In the genomic region with DNA sequence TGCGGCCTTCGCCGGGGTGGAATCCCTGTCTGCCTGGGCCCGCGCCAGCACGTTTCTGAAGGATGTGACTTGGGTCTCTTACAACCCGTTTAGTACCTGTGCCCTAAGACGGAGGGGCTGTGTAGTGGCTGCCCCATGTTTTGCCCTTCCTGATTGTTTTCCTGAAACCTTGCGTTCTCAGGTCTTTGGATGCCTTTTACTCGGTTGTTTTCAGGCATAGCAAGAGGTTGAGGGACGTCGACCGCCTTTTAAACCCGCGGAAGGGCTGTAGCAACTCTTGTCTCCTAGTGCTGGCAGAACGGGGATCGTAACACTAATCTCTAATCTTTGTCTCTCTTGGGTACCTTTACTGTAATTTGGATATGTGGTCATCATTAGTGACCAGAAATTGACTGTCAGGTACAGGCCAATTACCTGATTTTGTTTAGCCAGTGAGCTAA, we compare ENCODE assay signal across 8 cellular contexts. TPM values are rescaled to one million over a fixed set of nuclear protein-coding genes. Genes with fewer than 3 reads are reported as not detected.
DNase-seq lines count a peak whose midpoint lies in the region; ATAC-seq and TF ChIP-seq lines count a peak whose summit lies in the region.

No MANE protein-coding gene starts in this region.

- peak overlapping the region; percentile 73 for H3K4me3 ChIP-seq in HEK293 (ENCODE audit: low read depth, low read length)
- peak overlapping the region; percentile 83 for H3K4me3 ChIP-seq in SJSA1
- H3K4me3 ChIP-seq in esophagus muscularis mucosa: peak overlapping the region; percentile 79 to 98 (median 94)
- peak overlapping the region; percentile 89 for H3K4me3 ChIP-seq in psoas muscle

- H3K4me1 ChIP-seq in HEK293 (ENCODE audit: control insufficient read depth, insufficient read depth, low read length): peaks cover 4% of the 10 kb centered on the region; the same call in 1 of the 2 replicates
- peaks cover 18% of the 10 kb centered on the region for H3K4me1 ChIP-seq in SJSA1 (replicated peaks)
- H3K4me1 ChIP-seq in esophagus muscularis mucosa: peaks cover 14 to 26% (median 21%) of the 10 kb centered on the region in 4 donors
- H3K4me1 ChIP-seq in psoas muscle: peaks cover 10% of the 10 kb centered on the region

- intact Hi-C loops in esophagus muscularis mucosa (cut with DNase I) (loop anchor here (5.0 to 10.0 kb wide), 2 partner anchors 37 to 80 kb away; a partner anchor contains a TSS), psoas muscle (cut with DNase I) (loop anchor here (5.0 to 10.0 kb wide), 2 partner anchors 63 to 70 kb away; a partner anchor contains a TSS)

- H3K36me3 ChIP-seq in HEK293 (ENCODE audit: control insufficient read depth in 2 of 2, insufficient read depth in 1 of 2, low read length in 2 of 2) (peaks cover 0 to 6% of the 10 kb centered on the region in 2 experiments; a peak in 1 of 3 replicates), SJSA1 (peaks cover 8% of the 10 kb centered on the region), esophagus muscularis mucosa (no peaks in the 10 kb centered on the region), psoas muscle (ENCODE audit: insufficient read depth in 1 of 2, low read depth in 1 of 2) (no peaks in the 10 kb centered on the region)

- POLR2A ChIA-PET in HEK293 (lab: Yijun Ruan, JAX): no interaction called here

- peak overlapping the region; percentile 95 for H3K27ac ChIP-seq in HEK293 (ENCODE audit: extremely low read depth, low read depth, low read length)
- peak overlapping the region; percentile 86 for H3K27ac ChIP-seq in SJSA1
- peak overlapping the region; percentile 92 to 98 (median 94) for H3K27ac ChIP-seq in esophagus muscularis mucosa (replicated peaks in 1 of 4)
- peak overlapping the region; percentile 92 for H3K27ac ChIP-seq in psoas muscle

- H3K27me3 ChIP-seq in SJSA1 (replicated peaks) (no peaks in the 10 kb centered on the region), esophagus muscularis mucosa (peaks cover 0 to 7% (median 0%) of the 10 kb centered on the region in 4 donors), psoas muscle (ENCODE audit: insufficient read depth in 3 of 3, low read length in 2 of 3) (no peaks in the 10 kb centered on the region)

- no peak for ATAC-seq in psoas muscle
- no peak for ATAC-seq in GM21526 (IDR thresholded peaks at IDR 0.05; ENCODE audit: low FRiP score, unreplicated experiment)
- ATAC-seq in GM18909 (IDR thresholded peaks at IDR 0.05; ENCODE audit: poor library complexity, unreplicated experiment): no peak

- 50% methylated on average over 11 of the region's 17 CpGs for WGBS in esophagus muscularis mucosa
- WGBS in psoas muscle, 3 donors: 32 to 35% (median 35%) methylated on average over 17 of the region's 17 CpGs

- TF ChIP-seq EP300 in esophagus muscularis mucosa (IDR thresholded peaks at IDR 0.05): no peak

- H3K9me3 ChIP-seq in HEK293 (ENCODE audit: control insufficient read depth, insufficient read depth, low read depth, low read length): no peaks in the 10 kb centered on the region
- H3K9me3 ChIP-seq in SJSA1 (replicated peaks): no peaks in the 10 kb centered on the region
- no peaks in the 10 kb centered on the region for H3K9me3 ChIP-seq in esophagus muscularis mucosa
- no peaks in the 10 kb centered on the region for H3K9me3 ChIP-seq in psoas muscle

- TF ChIP-seq CTCF in HEK293 (tag by site-specific recombination; IDR thresholded peaks at IDR 0.05) (no peak), esophagus muscularis mucosa (IDR thresholded peaks at IDR 0.05) (no peak), psoas muscle (IDR thresholded peaks at IDR 0.05) (no peak)

- TF ChIP-seq POLR2A in esophagus muscularis mucosa (IDR thresholded peaks at IDR 0.05; ENCODE audit: low read depth): no peak
- TF ChIP-seq POLR2A in erythroblast (IDR thresholded peaks at IDR 0.05; ENCODE audit: low read length): no peak

- CTCF ChIA-PET in HEK293 (lab: Yijun Ruan, JAX): no interaction called here

- no peak for DNase-seq in SJSA1 (ENCODE audit: low read depth in 1 of 2, low spot score in 2 of 2)
- DNase-seq in esophagus muscularis mucosa (ENCODE audit: extremely low spot score): no peak
- DNase-seq in psoas muscle: peak in 1 of 2 donors; percentile 76
- no peak for DNase-seq in erythroblast (lab: John Stamatoyannopoulos, UW)
- no peak for DNase-seq in HK-2 (ENCODE audit: unreplicated experiment)

TF ChIP-seq in HEK293, 187 proteins besides CTCF, POLR2A, EP300 and RAD21 (continues in another document):
- TF ChIP-seq ZNF121 (tag by site-specific recombination; IDR thresholded peaks at IDR 0.05) (peak; percentile 51; the same call in 1 of the 2 replicates), WT1 (tag by site-specific recombination; IDR thresholded peaks at IDR 0.05) (no peak), ZBTB8A (tag by site-specific recombination; IDR thresholded peaks at IDR 0.05) (peak; percentile 9; the same call in 1 of the 2 replicates), ZFP3 (tag by site-specific recombination; IDR thresholded peaks at IDR 0.05; ENCODE audit: low read depth) (no peak), SCRT1 (tag by site-specific recombination; IDR thresholded peaks at IDR 0.05; ENCODE audit: borderline replicate concordance) (no peak), ZBTB20 (tag by site-specific recombination; IDR thresholded peaks at IDR 0.05) (no peak), ZNF571 (tag by site-specific recombination; IDR thresholded peaks at IDR 0.05) (no peak), ZNF366 (tag by site-specific recombination; conservative IDR thresholded peaks at IDR 0.05) (no peak), ZNF785 (tag by site-specific recombination; IDR thresholded peaks at IDR 0.05) (no peak), ZNF777 (tag by site-specific recombination; IDR thresholded peaks at IDR 0.05; ENCODE audit: borderline replicate concordance) (no peak), SP3 (tag by site-specific recombination; IDR thresholded peaks at IDR 0.05) (no peak), ZNF76 (tag by site-specific recombination; IDR thresholded peaks at IDR 0.05; ENCODE audit: borderline replicate concordance, low read depth) (no peak), ZNF132 (tag by site-specific recombination; IDR thresholded peaks at IDR 0.05; ENCODE audit: borderline replicate concordance) (no peak), ZNF140 (tag by site-specific recombination; IDR thresholded peaks at IDR 0.05) (no peak), ZNF791 (tag by site-specific recombination; IDR thresholded peaks at IDR 0.05) (no peak), ZNF510 (tag by site-specific recombination; IDR thresholded peaks at IDR 0.05; ENCODE audit: insufficient replicate concordance) (no peak), ZNF792 (tag by site-specific recombination; IDR thresholded peaks at IDR 0.05) (no peak), ZNF548 (tag by site-specific recombination; IDR thresholded peaks at IDR 0.05) (no peak), YY2 (tag by site-specific recombination; IDR thresholded peaks at IDR 0.05) (no peak), HOXD13 (CRISPR knock-in tag; IDR thresholded peaks at IDR 0.05; ENCODE audit: borderline replicate concordance) (no peak), ZFP69B (tag by site-specific recombination; IDR thresholded peaks at IDR 0.05) (no peak)
- TF ChIP-seq, protein P1, sequence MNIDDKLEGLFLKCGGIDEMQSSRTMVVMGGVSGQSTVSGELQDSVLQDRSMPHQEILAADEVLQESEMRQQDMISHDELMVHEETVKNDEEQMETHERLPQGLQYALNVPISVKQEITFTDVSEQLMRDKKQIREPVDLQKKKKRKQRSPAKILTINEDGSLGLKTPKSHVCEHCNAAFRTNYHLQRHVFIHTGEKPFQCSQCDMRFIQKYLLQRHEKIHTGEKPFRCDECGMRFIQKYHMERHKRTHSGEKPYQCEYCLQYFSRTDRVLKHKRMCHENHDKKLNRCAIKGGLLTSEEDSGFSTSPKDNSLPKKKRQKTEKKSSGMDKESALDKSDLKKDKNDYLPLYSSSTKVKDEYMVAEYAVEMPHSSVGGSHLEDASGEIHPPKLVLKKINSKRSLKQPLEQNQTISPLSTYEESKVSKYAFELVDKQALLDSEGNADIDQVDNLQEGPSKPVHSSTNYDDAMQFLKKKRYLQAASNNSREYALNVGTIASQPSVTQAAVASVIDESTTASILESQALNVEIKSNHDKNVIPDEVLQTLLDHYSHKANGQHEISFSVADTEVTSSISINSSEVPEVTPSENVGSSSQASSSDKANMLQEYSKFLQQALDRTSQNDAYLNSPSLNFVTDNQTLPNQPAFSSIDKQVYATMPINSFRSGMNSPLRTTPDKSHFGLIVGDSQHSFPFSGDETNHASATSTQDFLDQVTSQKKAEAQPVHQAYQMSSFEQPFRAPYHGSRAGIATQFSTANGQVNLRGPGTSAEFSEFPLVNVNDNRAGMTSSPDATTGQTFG (tag by site-specific recombination; IDR thresholded peaks at IDR 0.05; ENCODE audit: borderline replicate concordance): no peak
- TF ChIP-seq, protein P2, sequence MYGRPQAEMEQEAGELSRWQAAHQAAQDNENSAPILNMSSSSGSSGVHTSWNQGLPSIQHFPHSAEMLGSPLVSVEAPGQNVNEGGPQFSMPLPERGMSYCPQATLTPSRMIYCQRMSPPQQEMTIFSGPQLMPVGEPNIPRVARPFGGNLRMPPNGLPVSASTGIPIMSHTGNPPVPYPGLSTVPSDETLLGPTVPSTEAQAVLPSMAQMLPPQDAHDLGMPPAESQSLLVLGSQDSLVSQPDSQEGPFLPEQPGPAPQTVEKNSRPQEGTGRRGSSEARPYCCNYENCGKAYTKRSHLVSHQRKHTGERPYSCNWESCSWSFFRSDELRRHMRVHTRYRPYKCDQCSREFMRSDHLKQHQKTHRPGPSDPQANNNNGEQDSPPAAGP (tag by site-specific recombination; IDR thresholded peaks at IDR 0.05): peak; percentile 6; the same call in 1 of the 2 replicates
- TF ChIP-seq, protein P3, sequence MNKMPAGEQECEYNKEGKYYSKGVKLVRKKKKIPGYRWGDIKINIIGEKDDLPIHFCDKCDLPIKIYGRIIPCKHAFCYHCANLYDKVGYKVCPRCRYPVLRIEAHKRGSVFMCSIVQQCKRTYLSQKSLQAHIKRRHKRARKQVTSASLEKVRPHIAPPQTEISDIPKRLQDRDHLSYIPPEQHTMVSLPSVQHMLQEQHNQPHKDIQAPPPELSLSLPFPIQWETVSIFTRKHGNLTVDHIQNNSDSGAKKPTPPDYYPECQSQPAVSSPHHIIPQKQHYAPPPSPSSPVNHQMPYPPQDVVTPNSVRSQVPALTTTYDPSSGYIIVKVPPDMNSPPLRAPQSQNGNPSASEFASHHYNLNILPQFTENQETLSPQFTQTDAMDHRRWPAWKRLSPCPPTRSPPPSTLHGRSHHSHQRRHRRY (tag by site-specific recombination; IDR thresholded peaks at IDR 0.05): no peak

RNA-seq across cellular contexts. Expression of a gene that starts 0.7 kb away (rescaled TPM):
- 7.6 and 9.8 TPM in 2 replicates for total RNA-seq in SJSA1 (2014; rRNA removed; shearing (Covaris generic))
- total RNA-seq in esophagus muscularis mucosa: 1 to 10 TPM; 2.1 to 6.0 (median 4.4) TPM
- 1 to 10 TPM; 1.9 to 4.1 (median 2.6) TPM for total RNA-seq in psoas muscle
- polyA plus RNA-seq in psoas muscle: 1 to 10 TPM; 2.0 to 3.9 (median 3.8) TPM

RNA-seq across cellular contexts. Expression of a gene that starts 39.2 kb away (rescaled TPM):
- total RNA-seq in SJSA1 (2014; rRNA removed; shearing (Covaris generic)): 10.7 and 14.3 TPM in 2 replicates
- total RNA-seq in esophagus muscularis mucosa (1 to 10 TPM; 3.0 to 5.8 (median 3.7) TPM), psoas muscle (1 to 10 TPM in 1 of 4 donors, under 1 TPM in 3; 0.22 to 1.3 (median 0.48) TPM)
- polyA plus RNA-seq in psoas muscle: under 1 TPM; 0.23 to 0.57 (median 0.36) TPM
